Comparison of ENCODE assay signal across 2 cellular contexts in genomic region chr15:40239671-40240618, GRCh38.
TF ChIP-seq lines count a peak whose summit lies in the region.

No MANE protein-coding gene starts in this region.

TF ChIP-seq in HCT116, 20 proteins besides CTCF, POLR2A, EP300 and RAD21 (continued from another document):
- TF ChIP-seq YY1 (IDR thresholded peaks at IDR 0.05; ENCODE audit: extremely low read depth, insufficient replicate concordance, low read depth, low read length) (no peak), TCF7L2 (IDR thresholded peaks at IDR 0.05; ENCODE audit: borderline replicate concordance, extremely low read depth, insufficient read depth, insufficient read length) (no peak), ATF3 (IDR thresholded peaks at IDR 0.05) (no peak), SRF (IDR thresholded peaks at IDR 0.05; ENCODE audit: low read depth) (no peak), EZH2phosphoT487 (IDR thresholded peaks at IDR 0.05; ENCODE audit: borderline replicate concordance) (no peak), MAX (IDR thresholded peaks at IDR 0.05) (no peak), ZBTB33 (IDR thresholded peaks at IDR 0.05; ENCODE audit: extremely low read depth, insufficient replicate concordance, low read length) (no peak), ELF1 (IDR thresholded peaks at IDR 0.05; ENCODE audit: borderline replicate concordance, low read depth) (no peak)

TF ChIP-seq in SK-N-SH, 30 proteins besides CTCF, POLR2A, EP300 and RAD21 (continued from another document):
- no peak for TF ChIP-seq REST (IDR thresholded peaks at IDR 0.05; ENCODE audit: low read depth, low read length)
- no peak for TF ChIP-seq JUND (IDR thresholded peaks at IDR 0.05)
- TF ChIP-seq POLR2AphosphoS5 (IDR thresholded peaks at IDR 0.05; ENCODE audit: low read depth, low read length), result no peak
- TF ChIP-seq TEAD4 (IDR thresholded peaks at IDR 0.05; ENCODE audit: borderline replicate concordance, insufficient read depth), result no peak
- TF ChIP-seq MXI1 (IDR thresholded peaks at IDR 0.05; ENCODE audit: low read depth, low read length), result no peak
- TF ChIP-seq MEF2A (IDR thresholded peaks at IDR 0.05; ENCODE audit: borderline replicate concordance, low read depth), result no peak
- no peak for TF ChIP-seq SMC3 (IDR thresholded peaks at IDR 0.05; ENCODE audit: low read depth, low read length)
- TF ChIP-seq USF2 (IDR thresholded peaks at IDR 0.05; ENCODE audit: borderline replicate concordance, low read depth, low read length), result no peak
- no peak for TF ChIP-seq GABPA (IDR thresholded peaks at IDR 0.05; ENCODE audit: low read depth)
- no peak for TF ChIP-seq NFIC (IDR thresholded peaks at IDR 0.05; ENCODE audit: borderline replicate concordance)
- TF ChIP-seq CHD2 (IDR thresholded peaks at IDR 0.05; ENCODE audit: low read length, partially characterized antibody), result no peak
- no peak for TF ChIP-seq TAF1 (IDR thresholded peaks at IDR 0.05; ENCODE audit: borderline replicate concordance, low read depth, low read length)
